ENCODE assay signal across 15 cellular contexts in genomic region chr12:104521731-104522130, GRCh38.
DNase-seq lines count a peak whose midpoint lies in the region; ATAC-seq, FAIRE-seq and TF ChIP-seq lines count a peak whose summit lies in the region.
"Had no signal": no experiment of that assay in that cellular context is flagged by ENCODE, and none has a peak within 500 bp of the region (broad histone marks: within the 10 kb centered on the region; RNA-seq: fewer than 3 reads in every experiment).

No MANE protein-coding gene starts in this region.

- peak; percentile 17 for DNase-seq in IMR-90
- peak; percentile 32 for DNase-seq in bronchial epithelial cell (ENCODE audit: low read depth)
- no peak for DNase-seq in naive B cell
- no peak for DNase-seq in sigmoid colon
- no peak for DNase-seq in D341Med (ENCODE audit: low spot score)
- DNase-seq: activated CD4-positive, alpha-beta T cell treated with anti-CD3 and anti-CD28 coated beads, Interleukin-2, amount 50 U/mL, for 1 hour; activated T-cell treated with anti-CD3 and anti-CD28 coated beads, Interleukin-2, amount 50 U/mL, for 48 hours; amniotic stem cell; CD4-positive, alpha-beta T cell; NK-92 treated with Interleukin-12 subunit alpha and Interleukin-12 subunit beta, amount 100 ng/mL, for 24 hours; SHP77 treated with DMSO at 0.1 percent for 48 hours had no signal

- H3K4me2 ChIP-seq in BLaER1: peak overlapping the region; percentile 95
- H3K4me2 ChIP-seq in IMR-90 (ENCODE audit: low read depth, low read length): no peak overlapping the region

- no peak overlapping the region for H2BK15ac ChIP-seq in IMR-90 (ENCODE audit: low read depth, low read length)

- H3K9me1 ChIP-seq in IMR-90 (ENCODE audit: insufficient read depth, low read length): no peaks in the 10 kb centered on the region

- TF ChIP-seq POLR2A in IMR-90 (IDR thresholded peaks at IDR 0.05; ENCODE audit: low read depth, low read length): no peak
- TF ChIP-seq POLR2A in sigmoid colon (IDR thresholded peaks at IDR 0.05): no peak

- no peak overlapping the region for H3K56ac ChIP-seq in IMR-90 (ENCODE audit: extremely low read depth, insufficient read depth, low read length)

- H2AK5ac ChIP-seq in IMR-90 (ENCODE audit: low read depth, low read length): no peak overlapping the region

- POLR2A ChIA-PET in IMR-90 (lab: Charles Lee; ENCODE audit: unreplicated experiment): no interaction called here

- WGBS in IMR-90 (ENCODE audit: extremely low coverage in 2 of 2, insufficient read length in 1 of 2), 2 experiments: 100% methylated on average over 1 of the region's 5 CpGs; no CpG with 5 or more reads in 1 of the 2 experiments
- WGBS in sigmoid colon, 2 donors: 85 to 92% methylated on average over 5 of the region's 5 CpGs

- H3K4me3 Mint-ChIP-seq in naive B cell: peak overlapping the region in 6 of 8 donors; percentile 20 to 91 (median 78)
- H3K4me3 Mint-ChIP-seq: CD4-positive, alpha-beta T cell had no signal

- H3K4me3 ChIP-seq in BLaER1 (no peak overlapping the region), IMR-90 (ENCODE audit: insufficient read depth, low read depth, low read length) (no peak overlapping the region), bronchial epithelial cell (ENCODE audit: low read depth, low read length) (no peak overlapping the region), sigmoid colon (no peak overlapping the region)

- H3K4ac ChIP-seq in IMR-90 (ENCODE audit: low read depth, low read length): no peak overlapping the region

- H3K9me3 Mint-ChIP-seq in naive B cell: peaks cover 0 to 4% (median under 1%) of the 10 kb centered on the region in 7 donors
- H3K9me3 Mint-ChIP-seq: CD4-positive, alpha-beta T cell had no signal

- no peak overlapping the region for H2BK20ac ChIP-seq in IMR-90 (ENCODE audit: low read depth, low read length)

- TF ChIP-seq EP300 in sigmoid colon (IDR thresholded peaks at IDR 0.05): no peak

- H3K36me3 ChIP-seq in BLaER1: peaks cover 5% of the 10 kb centered on the region
- H3K36me3 ChIP-seq in IMR-90 (ENCODE audit: control insufficient read depth, insufficient read depth, low read length): no peaks in the 10 kb centered on the region
- no peaks in the 10 kb centered on the region for H3K36me3 ChIP-seq in bronchial epithelial cell (ENCODE audit: control insufficient read depth, insufficient read depth, low read length)
- no peaks in the 10 kb centered on the region for H3K36me3 ChIP-seq in sigmoid colon

- BruUV-seq in IMR-90 (replicated peaks; lab: Mats Ljungman, UMichigan): no TSS peak

- no peak overlapping the region for H3K18ac ChIP-seq in IMR-90 (ENCODE audit: low read depth, low read length)

- H3K27me3 ChIP-seq in BLaER1: no peaks in the 10 kb centered on the region
- peaks cover 4% of the 10 kb centered on the region for H3K27me3 ChIP-seq in IMR-90 (ENCODE audit: control insufficient read depth, insufficient read depth, low read length)
- H3K27me3 ChIP-seq in bronchial epithelial cell (ENCODE audit: control insufficient read depth, insufficient read depth, low read length): no peaks in the 10 kb centered on the region
- H3K27me3 ChIP-seq in sigmoid colon: no peaks in the 10 kb centered on the region

- H3K79me1 ChIP-seq in IMR-90 (ENCODE audit: low read depth in 1 of 2, low read length in 2 of 2): no peaks in the 10 kb centered on the region

- H3K4me1 ChIP-seq in BLaER1: peaks cover 80% of the 10 kb centered on the region
- no peaks in the 10 kb centered on the region for H3K4me1 ChIP-seq in IMR-90 (ENCODE audit: control insufficient read depth, insufficient read depth, low read length)
- H3K4me1 ChIP-seq in sigmoid colon: peaks cover 0 to 42% (median 13%) of the 10 kb centered on the region in 4 donors

- H2AFZ ChIP-seq in IMR-90 (replicated peaks; ENCODE audit: low read length, poor library complexity): no peak overlapping the region

- H4K5ac ChIP-seq in IMR-90 (ENCODE audit: low read depth, low read length): no peak overlapping the region

- H3K14ac ChIP-seq in IMR-90 (replicated peaks; ENCODE audit: low read depth, low read length): no peak overlapping the region

- H3K9ac ChIP-seq in BLaER1 (no peak overlapping the region), IMR-90 (ENCODE audit: low read depth, low read length) (no peak overlapping the region)

- in situ Hi-C loops in IMR-90 (cut with MboI; ENCODE audit: low sequenced_read_pairs): no loop called here

- TF ChIP-seq CTCF in IMR-90 (conservative IDR thresholded peaks at IDR 0.05; ENCODE audit: low read depth, low read length) (no peak), bronchial epithelial cell (IDR thresholded peaks at IDR 0.05; ENCODE audit: insufficient read depth, low read length, severe bottlenecking) (no peak), sigmoid colon (IDR thresholded peaks at IDR 0.05) (no peak)

- H2AK9ac ChIP-seq in IMR-90 (replicated peaks; ENCODE audit: low read depth, low read length, poor library complexity): no peak overlapping the region

- no peak overlapping the region for H4K91ac ChIP-seq in IMR-90 (ENCODE audit: insufficient read depth, low read depth, low read length)

- peaks cover 0 to under 1% of the 10 kb centered on the region in 2 donors for H3K36me3 Mint-ChIP-seq in naive B cell

- intact Hi-C loops in IMR-90 (cut with micrococcal nuclease): no loop called here
- intact Hi-C loops in sigmoid colon (cut with DNase I): no loop called here

- dilution Hi-C loops in IMR-90 (cut with HindIII; ENCODE audit: low sequenced_read_pairs, unreplicated experiment): no loop called here

- H3K23ac ChIP-seq in IMR-90 (ENCODE audit: low read depth, low read length): no peak overlapping the region

- peaks cover 64 to 98% (median 91%) of the 10 kb centered on the region in 3 donors for H3K4me1 Mint-ChIP-seq in naive B cell

- H3K27ac ChIP-seq in BLaER1: peak overlapping the region; percentile 61; the same call in 1 of the 2 replicates
- H3K27ac ChIP-seq in IMR-90 (ENCODE audit: insufficient read depth, low read length): no peak overlapping the region
- no peak overlapping the region for H3K27ac ChIP-seq in sigmoid colon

- ATAC-seq in IMR-90 (ENCODE audit: low read depth): no peak
- no peak for ATAC-seq in naive B cell (ENCODE audit: low read depth in 2 of 2)
- ATAC-seq in GM18498 (IDR thresholded peaks at IDR 0.05; ENCODE audit: unreplicated experiment): no peak
- no peak for ATAC-seq in HG02759 (IDR thresholded peaks at IDR 0.05; ENCODE audit: unreplicated experiment)

- H4K8ac ChIP-seq in IMR-90 (ENCODE audit: low read depth in 2 of 2, low read length in 2 of 2): no peak overlapping the region

- no peak overlapping the region for H2BK120ac ChIP-seq in IMR-90 (ENCODE audit: low read depth, low read length)

- H3K27me3 Mint-ChIP-seq in naive B cell: no peaks in the 10 kb centered on the region
- H3K27me3 Mint-ChIP-seq: CD4-positive, alpha-beta T cell had no signal

- peaks cover 23% of the 10 kb centered on the region for H3K9me3 ChIP-seq in BLaER1
- H3K9me3 ChIP-seq in IMR-90 (ENCODE audit: control insufficient read depth, insufficient read depth, low read length): no peaks in the 10 kb centered on the region
- no peaks in the 10 kb centered on the region for H3K9me3 ChIP-seq in sigmoid colon

- CTCF ChIA-PET in IMR-90 (lab: Yijun Ruan, JAX): no interaction called here

- peak overlapping the region; percentile 48 to 99 (median 98) for H3K27ac Mint-ChIP-seq in naive B cell
- H3K27ac Mint-ChIP-seq: CD4-positive, alpha-beta T cell had no signal

- FAIRE-seq in bronchial epithelial cell (lab: Jason Lieb, UNC): no peak
- FAIRE-seq: GM18507 had no signal

- H2BK5ac ChIP-seq in IMR-90 (ENCODE audit: low read depth, low read length, poor library complexity, severe bottlenecking): no peak overlapping the region

- TF ChIP-seq RAD21 in IMR-90 (IDR thresholded peaks at IDR 0.05; ENCODE audit: low read length): no peak

- H4K20me1 ChIP-seq in BLaER1: peaks cover 79% of the 10 kb centered on the region
- H4K20me1 ChIP-seq in IMR-90 (ENCODE audit: insufficient read depth, low read length): no peaks in the 10 kb centered on the region

TF ChIP-seq in IMR-90, 13 proteins besides CTCF, POLR2A, EP300 and RAD21:
- TF ChIP-seq, protein P1, sequence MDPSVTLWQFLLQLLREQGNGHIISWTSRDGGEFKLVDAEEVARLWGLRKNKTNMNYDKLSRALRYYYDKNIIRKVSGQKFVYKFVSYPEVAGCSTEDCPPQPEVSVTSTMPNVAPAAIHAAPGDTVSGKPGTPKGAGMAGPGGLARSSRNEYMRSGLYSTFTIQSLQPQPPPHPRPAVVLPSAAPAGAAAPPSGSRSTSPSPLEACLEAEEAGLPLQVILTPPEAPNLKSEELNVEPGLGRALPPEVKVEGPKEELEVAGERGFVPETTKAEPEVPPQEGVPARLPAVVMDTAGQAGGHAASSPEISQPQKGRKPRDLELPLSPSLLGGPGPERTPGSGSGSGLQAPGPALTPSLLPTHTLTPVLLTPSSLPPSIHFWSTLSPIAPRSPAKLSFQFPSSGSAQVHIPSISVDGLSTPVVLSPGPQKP (IDR thresholded peaks at IDR 0.05; ENCODE audit: borderline replicate concordance, low read depth, low read length): no peak
- TF ChIP-seq NFE2L2 (IDR thresholded peaks at IDR 0.05; ENCODE audit: low read depth, low read length) (no peak), SMC3 (IDR thresholded peaks at IDR 0.05; ENCODE audit: low read depth, low read length) (no peak), RFX5 (IDR thresholded peaks at IDR 0.05; ENCODE audit: low read depth, low read length) (no peak), MAZ (IDR thresholded peaks at IDR 0.05; ENCODE audit: borderline replicate concordance, low read depth, low read length) (no peak), CHD1 (IDR thresholded peaks at IDR 0.05; ENCODE audit: low read depth, low read length) (no peak), BHLHE40 (IDR thresholded peaks at IDR 0.05; ENCODE audit: low read depth, low read length) (no peak), RCOR1 (IDR thresholded peaks at IDR 0.05; ENCODE audit: insufficient replicate concordance, low read length) (no peak), MXI1 (IDR thresholded peaks at IDR 0.05; ENCODE audit: borderline replicate concordance, low read depth, low read length) (no peak)
- TF ChIP-seq, protein P2, sequence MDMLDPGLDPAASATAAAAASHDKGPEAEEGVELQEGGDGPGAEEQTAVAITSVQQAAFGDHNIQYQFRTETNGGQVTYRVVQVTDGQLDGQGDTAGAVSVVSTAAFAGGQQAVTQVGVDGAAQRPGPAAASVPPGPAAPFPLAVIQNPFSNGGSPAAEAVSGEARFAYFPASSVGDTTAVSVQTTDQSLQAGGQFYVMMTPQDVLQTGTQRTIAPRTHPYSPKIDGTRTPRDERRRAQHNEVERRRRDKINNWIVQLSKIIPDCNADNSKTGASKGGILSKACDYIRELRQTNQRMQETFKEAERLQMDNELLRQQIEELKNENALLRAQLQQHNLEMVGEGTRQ (IDR thresholded peaks at IDR 0.05; ENCODE audit: low read depth, low read length): no peak

Comparison
In these comparisons a context has a peak if more than half of its experiments do, and no peak if none do; other contexts are left out.
1. DNase-seq: peak in IMR-90 (single experiment) and bronchial epithelial cell (single experiment); none in naive B cell (single experiment), sigmoid colon (single experiment) and D341Med (single experiment).